Comparison of ENCODE assay signal across 1 cellular context in the genomic region with DNA sequence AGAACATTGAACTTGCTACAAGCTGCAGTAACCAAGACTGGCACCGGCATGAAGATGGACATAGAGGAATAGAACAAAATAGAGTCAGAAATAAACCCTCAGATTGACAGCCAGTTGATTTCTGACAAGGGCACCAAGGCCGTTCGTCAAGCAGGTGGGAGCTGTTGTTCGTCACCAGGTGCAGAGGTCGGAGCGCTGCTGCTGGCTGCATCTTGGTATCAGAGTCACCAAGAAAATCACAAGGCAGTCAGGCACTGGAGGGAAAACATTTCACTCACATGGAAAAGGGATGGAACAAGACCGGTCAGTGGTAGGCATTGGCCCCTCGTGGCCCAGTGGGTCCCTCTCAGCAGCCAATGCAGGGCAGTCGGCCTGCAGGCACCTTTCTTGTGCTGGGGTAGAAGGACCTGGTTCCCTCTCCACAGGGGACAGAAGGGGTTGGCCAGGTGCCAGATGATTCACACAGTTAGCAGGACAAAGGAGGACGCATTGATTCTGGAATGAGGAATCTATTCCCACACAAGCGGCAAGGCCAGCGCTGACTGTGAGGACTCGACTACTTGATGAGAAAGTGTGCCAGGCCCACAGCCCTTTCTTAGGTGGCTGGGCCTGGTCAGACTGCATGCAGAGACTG.
TF ChIP-seq lines count a peak whose summit lies in the region.

No MANE protein-coding gene starts in this region.

TF ChIP-seq in GM23338, 12 proteins besides CTCF, POLR2A, EP300 and RAD21 (continued from another document):
- TF ChIP-seq, protein P1, sequence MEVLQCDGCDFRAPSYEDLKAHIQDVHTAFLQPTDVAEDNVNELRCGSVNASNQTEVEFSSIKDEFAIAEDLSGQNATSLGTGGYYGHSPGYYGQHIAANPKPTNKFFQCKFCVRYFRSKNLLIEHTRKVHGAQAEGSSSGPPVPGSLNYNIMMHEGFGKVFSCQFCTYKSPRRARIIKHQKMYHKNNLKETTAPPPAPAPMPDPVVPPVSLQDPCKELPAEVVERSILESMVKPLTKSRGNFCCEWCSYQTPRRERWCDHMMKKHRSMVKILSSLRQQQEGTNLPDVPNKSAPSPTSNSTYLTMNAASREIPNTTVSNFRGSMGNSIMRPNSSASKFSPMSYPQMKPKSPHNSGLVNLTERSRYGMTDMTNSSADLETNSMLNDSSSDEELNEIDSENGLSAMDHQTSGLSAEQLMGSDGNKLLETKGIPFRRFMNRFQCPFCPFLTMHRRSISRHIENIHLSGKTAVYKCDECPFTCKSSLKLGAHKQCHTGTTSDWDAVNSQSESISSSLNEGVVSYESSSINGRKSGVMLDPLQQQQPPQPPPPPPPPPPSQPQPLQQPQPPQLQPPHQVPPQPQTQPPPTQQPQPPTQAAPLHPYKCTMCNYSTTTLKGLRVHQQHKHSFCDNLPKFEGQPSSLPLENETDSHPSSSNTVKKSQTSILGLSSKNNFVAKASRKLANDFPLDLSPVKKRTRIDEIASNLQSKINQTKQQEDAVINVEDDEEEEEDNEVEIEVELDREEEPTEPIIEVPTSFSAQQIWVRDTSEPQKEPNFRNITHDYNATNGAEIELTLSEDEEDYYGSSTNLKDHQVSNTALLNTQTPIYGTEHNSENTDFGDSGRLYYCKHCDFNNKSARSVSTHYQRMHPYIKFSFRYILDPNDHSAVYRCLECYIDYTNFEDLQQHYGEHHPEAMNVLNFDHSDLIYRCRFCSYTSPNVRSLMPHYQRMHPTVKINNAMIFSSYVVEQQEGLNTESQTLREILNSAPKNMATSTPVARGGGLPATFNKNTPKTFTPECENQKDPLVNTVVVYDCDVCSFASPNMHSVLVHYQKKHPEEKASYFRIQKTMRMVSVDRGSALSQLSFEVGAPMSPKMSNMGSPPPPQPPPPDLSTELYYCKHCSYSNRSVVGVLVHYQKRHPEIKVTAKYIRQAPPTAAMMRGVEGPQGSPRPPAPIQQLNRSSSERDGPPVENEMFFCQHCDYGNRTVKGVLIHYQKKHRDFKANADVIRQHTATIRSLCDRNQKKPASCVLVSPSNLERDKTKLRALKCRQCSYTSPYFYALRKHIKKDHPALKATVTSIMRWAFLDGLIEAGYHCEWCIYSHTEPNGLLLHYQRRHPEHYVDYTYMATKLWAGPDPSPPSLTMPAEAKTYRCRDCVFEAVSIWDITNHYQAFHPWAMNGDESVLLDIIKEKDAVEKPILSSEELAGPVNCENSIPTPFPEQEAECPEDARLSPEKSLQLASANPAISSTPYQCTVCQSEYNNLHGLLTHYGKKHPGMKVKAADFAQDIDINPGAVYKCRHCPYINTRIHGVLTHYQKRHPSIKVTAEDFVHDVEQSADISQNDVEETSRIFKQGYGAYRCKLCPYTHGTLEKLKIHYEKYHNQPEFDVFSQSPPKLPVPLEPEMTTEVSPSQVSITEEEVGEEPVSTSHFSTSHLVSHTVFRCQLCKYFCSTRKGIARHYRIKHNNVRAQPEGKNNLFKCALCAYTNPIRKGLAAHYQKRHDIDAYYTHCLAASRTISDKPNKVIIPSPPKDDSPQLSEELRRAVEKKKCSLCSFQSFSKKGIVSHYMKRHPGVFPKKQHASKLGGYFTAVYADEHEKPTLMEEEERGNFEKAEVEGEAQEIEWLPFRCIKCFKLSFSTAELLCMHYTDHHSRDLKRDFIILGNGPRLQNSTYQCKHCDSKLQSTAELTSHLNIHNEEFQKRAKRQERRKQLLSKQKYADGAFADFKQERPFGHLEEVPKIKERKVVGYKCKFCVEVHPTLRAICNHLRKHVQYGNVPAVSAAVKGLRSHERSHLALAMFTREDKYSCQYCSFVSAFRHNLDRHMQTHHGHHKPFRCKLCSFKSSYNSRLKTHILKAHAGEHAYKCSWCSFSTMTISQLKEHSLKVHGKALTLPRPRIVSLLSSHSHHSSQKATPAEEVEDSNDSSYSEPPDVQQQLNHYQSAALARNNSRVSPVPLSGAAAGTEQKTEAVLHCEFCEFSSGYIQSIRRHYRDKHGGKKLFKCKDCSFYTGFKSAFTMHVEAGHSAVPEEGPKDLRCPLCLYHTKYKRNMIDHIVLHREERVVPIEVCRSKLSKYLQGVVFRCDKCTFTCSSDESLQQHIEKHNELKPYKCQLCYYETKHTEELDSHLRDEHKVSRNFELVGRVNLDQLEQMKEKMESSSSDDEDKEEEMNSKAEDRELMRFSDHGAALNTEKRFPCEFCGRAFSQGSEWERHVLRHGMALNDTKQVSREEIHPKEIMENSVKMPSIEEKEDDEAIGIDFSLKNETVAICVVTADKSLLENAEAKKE (CRISPR knock-in tag; IDR thresholded peaks at IDR 0.05): no peak
- no peak for TF ChIP-seq ZNF331 (CRISPR knock-in tag; IDR thresholded peaks at IDR 0.05; ENCODE audit: low read depth)
- TF ChIP-seq JUNB (IDR thresholded peaks at IDR 0.05; ENCODE audit: unreplicated experiment): no peak
- TF ChIP-seq EZH2 (IDR thresholded peaks at IDR 0.05; ENCODE audit: low read depth, unreplicated experiment): no peak
- TF ChIP-seq NANOG (IDR thresholded peaks at IDR 0.05; ENCODE audit: borderline replicate concordance): no peak
- TF ChIP-seq, protein P2, sequence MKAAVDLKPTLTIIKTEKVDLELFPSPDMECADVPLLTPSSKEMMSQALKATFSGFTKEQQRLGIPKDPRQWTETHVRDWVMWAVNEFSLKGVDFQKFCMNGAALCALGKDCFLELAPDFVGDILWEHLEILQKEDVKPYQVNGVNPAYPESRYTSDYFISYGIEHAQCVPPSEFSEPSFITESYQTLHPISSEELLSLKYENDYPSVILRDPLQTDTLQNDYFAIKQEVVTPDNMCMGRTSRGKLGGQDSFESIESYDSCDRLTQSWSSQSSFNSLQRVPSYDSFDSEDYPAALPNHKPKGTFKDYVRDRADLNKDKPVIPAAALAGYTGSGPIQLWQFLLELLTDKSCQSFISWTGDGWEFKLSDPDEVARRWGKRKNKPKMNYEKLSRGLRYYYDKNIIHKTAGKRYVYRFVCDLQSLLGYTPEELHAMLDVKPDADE (IDR thresholded peaks at IDR 0.05): no peak
- TF ChIP-seq ZNF114 (CRISPR knock-in tag; IDR thresholded peaks at IDR 0.05): no peak
- TF ChIP-seq STAT1 (IDR thresholded peaks at IDR 0.05; ENCODE audit: unreplicated experiment): no peak
- no peak for TF ChIP-seq POLR2AphosphoS5 (IDR thresholded peaks at IDR 0.05; ENCODE audit: low read depth)
- TF ChIP-seq, protein P3, sequence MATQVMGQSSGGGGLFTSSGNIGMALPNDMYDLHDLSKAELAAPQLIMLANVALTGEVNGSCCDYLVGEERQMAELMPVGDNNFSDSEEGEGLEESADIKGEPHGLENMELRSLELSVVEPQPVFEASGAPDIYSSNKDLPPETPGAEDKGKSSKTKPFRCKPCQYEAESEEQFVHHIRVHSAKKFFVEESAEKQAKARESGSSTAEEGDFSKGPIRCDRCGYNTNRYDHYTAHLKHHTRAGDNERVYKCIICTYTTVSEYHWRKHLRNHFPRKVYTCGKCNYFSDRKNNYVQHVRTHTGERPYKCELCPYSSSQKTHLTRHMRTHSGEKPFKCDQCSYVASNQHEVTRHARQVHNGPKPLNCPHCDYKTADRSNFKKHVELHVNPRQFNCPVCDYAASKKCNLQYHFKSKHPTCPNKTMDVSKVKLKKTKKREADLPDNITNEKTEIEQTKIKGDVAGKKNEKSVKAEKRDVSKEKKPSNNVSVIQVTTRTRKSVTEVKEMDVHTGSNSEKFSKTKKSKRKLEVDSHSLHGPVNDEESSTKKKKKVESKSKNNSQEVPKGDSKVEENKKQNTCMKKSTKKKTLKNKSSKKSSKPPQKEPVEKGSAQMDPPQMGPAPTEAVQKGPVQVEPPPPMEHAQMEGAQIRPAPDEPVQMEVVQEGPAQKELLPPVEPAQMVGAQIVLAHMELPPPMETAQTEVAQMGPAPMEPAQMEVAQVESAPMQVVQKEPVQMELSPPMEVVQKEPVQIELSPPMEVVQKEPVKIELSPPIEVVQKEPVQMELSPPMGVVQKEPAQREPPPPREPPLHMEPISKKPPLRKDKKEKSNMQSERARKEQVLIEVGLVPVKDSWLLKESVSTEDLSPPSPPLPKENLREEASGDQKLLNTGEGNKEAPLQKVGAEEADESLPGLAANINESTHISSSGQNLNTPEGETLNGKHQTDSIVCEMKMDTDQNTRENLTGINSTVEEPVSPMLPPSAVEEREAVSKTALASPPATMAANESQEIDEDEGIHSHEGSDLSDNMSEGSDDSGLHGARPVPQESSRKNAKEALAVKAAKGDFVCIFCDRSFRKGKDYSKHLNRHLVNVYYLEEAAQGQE (IDR thresholded peaks at IDR 0.05; ENCODE audit: unreplicated experiment): no peak
